In the genomic region with DNA sequence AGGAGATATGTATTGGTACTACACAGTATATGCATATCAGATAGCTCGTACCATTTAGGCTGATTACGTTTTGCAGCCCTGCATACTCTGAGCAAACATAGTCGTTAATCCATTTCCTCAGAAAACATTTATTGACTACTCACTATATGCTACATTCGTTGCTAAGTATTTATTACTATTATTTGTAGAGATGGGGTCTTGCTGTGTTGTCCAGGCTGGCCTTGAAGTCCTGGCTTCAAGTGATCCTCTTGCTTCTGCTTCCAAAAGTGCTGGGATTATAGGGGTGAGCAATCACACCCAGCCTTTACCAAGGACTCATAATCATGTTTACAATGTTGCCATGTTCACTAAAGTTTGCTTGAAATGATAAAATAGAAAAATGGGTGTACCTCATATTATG, we compare ENCODE assay signal across 36 cellular contexts.
DNase-seq lines count a peak whose midpoint lies in the region; ATAC-seq, FAIRE-seq and TF ChIP-seq lines count a peak whose summit lies in the region.
"Had no signal": no experiment of that assay in that cellular context is flagged by ENCODE, and none has a peak within 500 bp of the region (broad histone marks: within the 10 kb centered on the region; RNA-seq: fewer than 3 reads in every experiment).

No MANE protein-coding gene starts in this region.

- BruUV-seq in K562 (replicated peaks; lab: Mats Ljungman, UMichigan) = no TSS peak

- no peaks in the 10 kb centered on the region for H3K9me1 ChIP-seq in K562 (ENCODE audit: control insufficient read depth, insufficient read depth, low read length)

- H3K27me3 ChIP-seq in K562 (ENCODE audit: control insufficient read depth in 2 of 2, insufficient read depth in 2 of 2, low read length in 2 of 2) = no peaks in the 10 kb centered on the region
- H3K27me3 ChIP-seq: BE2C; BLaER1; BLaER1 treated with 17β-estradiol and CSF1 and Interleukin-3, amounts not matched to agents 10 nM and 100 nM had no signal

- H3K4me3 Mint-ChIP-seq in WTC11 = no peak overlapping the region
- H3K4me3 Mint-ChIP-seq in T-helper 2 cell treated with Interferon-gamma antibody and Interleukin-4, amounts not matched to agents 5 μg/mL and 100 μg/mL, for 36 hours = no peak overlapping the region
- H3K4me3 Mint-ChIP-seq: B cell; CD14-positive monocyte; CD4-positive, alpha-beta memory T cell; CD4-positive, alpha-beta T cell; CD4-positive, CD25-positive, alpha-beta regulatory T cell; CD8-positive, alpha-beta memory T cell; CD8-positive, alpha-beta T cell had no signal

- in situ Hi-C loops in K562 (cut with MboI) = no loop called here

- intact Hi-C loops in K562 (cut with micrococcal nuclease) = no loop called here

- H3K79me2 ChIP-seq in K562 (ENCODE audit: control insufficient read depth, insufficient read depth, low read length) = no peaks in the 10 kb centered on the region

- H3K9me3 Mint-ChIP-seq in WTC11 = no peaks in the 10 kb centered on the region
- H3K9me3 Mint-ChIP-seq in T-helper 2 cell treated with Interferon-gamma antibody and Interleukin-4, amounts not matched to agents 5 μg/mL and 100 μg/mL, for 36 hours = no peaks in the 10 kb centered on the region
- H3K9me3 Mint-ChIP-seq: CD4-positive, alpha-beta memory T cell; CD4-positive, alpha-beta T cell; CD4-positive, CD25-positive, alpha-beta regulatory T cell; CD8-positive, alpha-beta memory T cell; CD8-positive, alpha-beta T cell had no signal

- no peaks in the 10 kb centered on the region for H3K27me3 Mint-ChIP-seq in WTC11 (ENCODE audit: low read depth)
- no peaks in the 10 kb centered on the region for H3K27me3 Mint-ChIP-seq in T-helper 2 cell treated with Interferon-gamma antibody and Interleukin-4, amounts not matched to agents 5 μg/mL and 100 μg/mL, for 36 hours (ENCODE audit: low read depth)
- H3K27me3 Mint-ChIP-seq: CD4-positive, alpha-beta T cell; CD4-positive, CD25-positive, alpha-beta regulatory T cell had no signal

- WGBS in A549 (ENCODE audit: missing lambda C conversion rate) = 42% methylated on average over 4 of the region's 4 CpGs
- WGBS in K562 (ENCODE audit: insufficient coverage, low coverage, missing lambda C conversion rate) = 41% methylated on average over 4 of the region's 4 CpGs

- TF ChIP-seq POLR2A in A549 (IDR thresholded peaks at IDR 0.05; ENCODE audit: low read length) (no peak), K562 (conservative IDR thresholded peaks at IDR 0.05) (no peak)

- H3K4me1 ChIP-seq in A549 (no peaks in the 10 kb centered on the region), K562 (replicated peaks in 1 of 2; ENCODE audit: control insufficient read depth in 2 of 2, insufficient read depth in 2 of 2, low read length in 2 of 2) (peaks cover 0 to 7% of the 10 kb centered on the region in 2 experiments; a peak in 2 of 5 replicates)
- H3K4me1 ChIP-seq: BE2C; BLaER1; BLaER1 treated with 17β-estradiol and CSF1 and Interleukin-3, amounts not matched to agents 10 nM and 100 nM; Caco-2 had no signal

- DNase-seq in A549 (ENCODE audit: low read depth in 1 of 2, low spot score in 1 of 2) = no peak
- DNase-seq in WTC11 (ENCODE audit: low spot score) = no peak
- no peak for DNase-seq in K562 (ENCODE audit: extremely low read depth in 1 of 4, low spot score in 3 of 4)
- no peak for DNase-seq in omental fat pad (ENCODE audit: low spot score)
- no peak for DNase-seq in medulla oblongata (ENCODE audit: extremely low spot score)
- DNase-seq in T-helper 2 cell treated with Interferon-gamma antibody and Interleukin-4, amounts not matched to agents 5 μg/mL and 100 μg/mL, for 36 hours (ENCODE audit: low spot score) = no peak
- DNase-seq: 8988T; ACHN; AML-193; BE2C; C1 segment of cervical spinal cord; Caco-2; Calu3; CD4-positive, alpha-beta memory T cell; CD4-positive, alpha-beta T cell; CD4-positive, CD25-positive, alpha-beta regulatory T cell; CD8-positive, alpha-beta memory T cell; CD8-positive, alpha-beta T cell; COR-L47; DMS 273 treated with DMSO at 0.1 percent for 48 hours; DMS153; DMS53; DMS79; DMS79 treated with DMSO at 0.1 percent for 48 hours; DND-41; EL had no signal

- no peak overlapping the region for H2AFZ ChIP-seq in K562 (ENCODE audit: low read depth, low read length)

- H3K36me3 ChIP-seq in K562 (ENCODE audit: control insufficient read depth, insufficient read depth, low read length) = no peaks in the 10 kb centered on the region
- H3K36me3 ChIP-seq: BE2C; BLaER1; BLaER1 treated with 17β-estradiol and CSF1 and Interleukin-3, amounts not matched to agents 10 nM and 100 nM had no signal

- FAIRE-seq in A549 (lab: Jason Lieb, UNC) (peak; percentile 32), K562 (lab: Jason Lieb, UNC) (no peak)
- FAIRE-seq: A204.1, D721Med had no signal

- TF ChIP-seq CTCF in A549 (IDR thresholded peaks at IDR 0.05) (no peak), VCaP (conservative IDR thresholded peaks at IDR 0.05) (no peak), WTC11 (IDR thresholded peaks at IDR 0.05) (no peak), K562 (IDR thresholded peaks at IDR 0.05 in 2 of 3, conservative IDR thresholded peaks at IDR 0.05 in 1 of 3; ENCODE audit: insufficient read depth in 2 of 3, low read depth in 1 of 3, low read length in 3 of 3) (no peak), omental fat pad (IDR thresholded peaks at IDR 0.05) (no peak)

- TF ChIP-seq RAD21 in A549 (conservative IDR thresholded peaks at IDR 0.05 in 1 of 2, IDR thresholded peaks at IDR 0.05 in 1 of 2) = no peak
- TF ChIP-seq RAD21 in K562 (CRISPR knock-in tag; conservative IDR thresholded peaks at IDR 0.05 in 1 of 2, IDR thresholded peaks at IDR 0.05 in 1 of 2) = no peak

- ATAC-seq in A549 = no peak
- no peak for ATAC-seq in WTC11
- no peak for ATAC-seq in K562
- ATAC-seq in omental fat pad (ENCODE audit: low FRiP score) = no peak
- ATAC-seq in GM19395 (IDR thresholded peaks at IDR 0.05; ENCODE audit: unreplicated experiment) = no peak
- ATAC-seq: CD8-positive, alpha-beta T cell had no signal

- no peaks in the 10 kb centered on the region for H4K20me1 ChIP-seq in K562 (replicated peaks; ENCODE audit: control insufficient read depth, insufficient read depth, low read length)
- H4K20me1 ChIP-seq: BLaER1; BLaER1 treated with 17β-estradiol and CSF1 and Interleukin-3, amounts not matched to agents 10 nM and 100 nM had no signal

- no peak overlapping the region for H3K4me3 ChIP-seq in A549
- no peak overlapping the region for H3K4me3 ChIP-seq in K562
- H3K4me3 ChIP-seq: BLaER1; BLaER1 treated with 17β-estradiol and CSF1 and Interleukin-3, amounts not matched to agents 10 nM and 100 nM had no signal

- H3K9me3 ChIP-seq in A549 (no peaks in the 10 kb centered on the region), K562 (replicated peaks; ENCODE audit: control insufficient read depth, insufficient read depth, low read depth, low read length) (no peaks in the 10 kb centered on the region)
- H3K9me3 ChIP-seq: BE2C; BLaER1; BLaER1 treated with 17β-estradiol and CSF1 and Interleukin-3, amounts not matched to agents 10 nM and 100 nM; Caco-2 had no signal

- H3K4me2 ChIP-seq in A549 = no peak overlapping the region
- no peak overlapping the region for H3K4me2 ChIP-seq in K562 (ENCODE audit: insufficient read depth, low read length)
- H3K4me2 ChIP-seq: BLaER1; BLaER1 treated with 17β-estradiol and CSF1 and Interleukin-3, amounts not matched to agents 10 nM and 100 nM had no signal

- POLR2A ChIA-PET in A549 (lab: Yijun Ruan, JAX) (no interaction called here), WTC11 (lab: Charles Lee) (no interaction called here), K562 (lab: Yijun Ruan, JAX) (no interaction called here)

- H3K27ac ChIP-seq in A549 = no peak overlapping the region
- H3K27ac ChIP-seq in VCaP = peak overlapping the region; percentile 68
- no peak overlapping the region for H3K27ac ChIP-seq in K562 (ENCODE audit: extremely low read depth, low read depth, low read length)
- H3K27ac ChIP-seq: 22Rv1; BLaER1; BLaER1 treated with 17β-estradiol and CSF1 and Interleukin-3, amounts not matched to agents 10 nM and 100 nM; C4-2B had no signal

- H3K27ac Mint-ChIP-seq in WTC11 = no peak overlapping the region
- no peak overlapping the region for H3K27ac Mint-ChIP-seq in T-helper 2 cell treated with Interferon-gamma antibody and Interleukin-4, amounts not matched to agents 5 μg/mL and 100 μg/mL, for 36 hours
- H3K27ac Mint-ChIP-seq: B cell; CD14-positive monocyte; CD4-positive, alpha-beta memory T cell; CD4-positive, alpha-beta T cell; CD8-positive, alpha-beta memory T cell; CD8-positive, alpha-beta T cell had no signal

- no peaks in the 10 kb centered on the region for H3K36me3 Mint-ChIP-seq in WTC11
- no peaks in the 10 kb centered on the region for H3K36me3 Mint-ChIP-seq in T-helper 2 cell treated with Interferon-gamma antibody and Interleukin-4, amounts not matched to agents 5 μg/mL and 100 μg/mL, for 36 hours (ENCODE audit: low read depth)
- H3K36me3 Mint-ChIP-seq: CD14-positive monocyte; CD4-positive, alpha-beta memory T cell; CD4-positive, CD25-positive, alpha-beta regulatory T cell; CD8-positive, alpha-beta memory T cell; CD8-positive, alpha-beta T cell had no signal

- peaks cover 6% of the 10 kb centered on the region for H3K4me1 Mint-ChIP-seq in WTC11
- H3K4me1 Mint-ChIP-seq in T-helper 2 cell treated with Interferon-gamma antibody and Interleukin-4, amounts not matched to agents 5 μg/mL and 100 μg/mL, for 36 hours (ENCODE audit: low read depth) = no peaks in the 10 kb centered on the region
- H3K4me1 Mint-ChIP-seq: B cell; CD14-positive monocyte; CD4-positive, alpha-beta memory T cell; CD4-positive, CD25-positive, alpha-beta regulatory T cell; CD8-positive, alpha-beta memory T cell had no signal

- CTCF ChIA-PET in A549 (lab: Yijun Ruan, JAX) (interaction anchor here (0.7 kb wide), 1 partner anchor 11 kb away, joined by 3 read pairs; no protein-coding TSS in a partner anchor), WTC11 (lab: Charles Lee) (no interaction called here), K562 (lab: Yijun Ruan, JAX; ENCODE audit: low intra/inter-chr PET ratio) (no interaction called here)

- TF ChIP-seq EP300 in A549 (IDR thresholded peaks at IDR 0.05) (no peak), K562 (IDR thresholded peaks at IDR 0.05; ENCODE audit: low read length) (no peak)

- H3K9ac ChIP-seq in K562 (ENCODE audit: insufficient read depth in 1 of 2, low read depth in 2 of 2, low read length in 2 of 2) = no peak overlapping the region
- H3K9ac ChIP-seq: BLaER1; BLaER1 treated with 17β-estradiol and CSF1 and Interleukin-3, amounts not matched to agents 10 nM and 100 nM had no signal

TF ChIP-seq in A549, 52 proteins besides CTCF, POLR2A, EP300 and RAD21 (continues in another document):
- no peak for TF ChIP-seq RCOR1 (IDR thresholded peaks at IDR 0.05; ENCODE audit: low read depth, low read length)
- TF ChIP-seq RFX5 (IDR thresholded peaks at IDR 0.05) = no peak
- no peak for TF ChIP-seq JUNB (IDR thresholded peaks at IDR 0.05)
- TF ChIP-seq SREBF2 (IDR thresholded peaks at IDR 0.05) = no peak

TF ChIP-seq in WTC11, 78 proteins besides CTCF, POLR2A, EP300 and RAD21:
- TF ChIP-seq ZNF121 (CRISPR knock-in tag; IDR thresholded peaks at IDR 0.05) (peak; percentile 27; the same call in 1 of the 2 replicates), ZNF232 (CRISPR knock-in tag; IDR thresholded peaks at IDR 0.05) (no peak)

TF ChIP-seq in K562, 482 proteins besides CTCF, POLR2A, EP300 and RAD21 (continues in another document):
- TF ChIP-seq FOXK1 (CRISPR knock-in tag; IDR thresholded peaks at IDR 0.05; ENCODE audit: borderline replicate concordance) (no peak), RBM25 (IDR thresholded peaks at IDR 0.05; ENCODE audit: low read depth, low read length, severe bottlenecking) (peak; percentile 51), SAP30 (IDR thresholded peaks at IDR 0.05; ENCODE audit: borderline replicate concordance, insufficient read depth, low read depth, low read length, poor library complexity, severe bottlenecking) (no peak)
